11 cellular contexts compared by ENCODE assay signal in genomic region chr1:43711049-43711448, GRCh38. TPM values are rescaled to one million over a fixed set of nuclear protein-coding genes. Genes with fewer than 3 reads are reported as not detected.
DNase-seq lines count a peak whose midpoint lies in the region; ATAC-seq and TF ChIP-seq lines count a peak whose summit lies in the region.
"Had no signal": no experiment of that assay in that cellular context is flagged by ENCODE, and none has a peak within 500 bp of the region (broad histone marks: within the 10 kb centered on the region; RNA-seq: fewer than 3 reads in every experiment).

No MANE protein-coding gene starts in this region.

- peak overlapping the region; percentile 47 for H3K9ac ChIP-seq in GM23248

- no peak for TF ChIP-seq CTCF in Panc1 (IDR thresholded peaks at IDR 0.05)
- no peak for TF ChIP-seq CTCF in psoas muscle (IDR thresholded peaks at IDR 0.05)

- in situ Hi-C loops in GM23248 (cut with MboI): no loop called here
- in situ Hi-C loops in Panc1 (cut with HindIII; ENCODE audit: low pct_unique_long_range_greater_than_20kb, low sequenced_read_pairs): no loop called here

- POLR2A ChIA-PET in Panc1 (lab: Charles Lee): interaction anchor here (0.6 kb wide), 1 partner anchor 282 kb away, joined by 3 read pairs; no protein-coding TSS in a partner anchor

- peaks cover 71% of the 10 kb centered on the region for H3K79me2 ChIP-seq in GM23248 (ENCODE audit: insufficient read depth)

- intact Hi-C loops in Panc1 (cut with micrococcal nuclease; ENCODE audit: unreplicated experiment): no loop called here
- intact Hi-C loops in psoas muscle (cut with DNase I): no loop called here

- peak overlapping the region; percentile 83 for H3K4me2 ChIP-seq in GM23248 (ENCODE audit: unreplicated experiment)

- H3F3A ChIP-seq in GM23248 (ENCODE audit: insufficient read depth): peaks cover 34% of the 10 kb centered on the region

- peak overlapping the region; percentile 92 for H3K27ac ChIP-seq in GM23248
- peak overlapping the region; percentile 14; the same call in 1 of the 2 replicates for H3K27ac ChIP-seq in Panc1 (ENCODE audit: low read length)
- peak overlapping the region; percentile 31 for H3K27ac ChIP-seq in psoas muscle
- H3K27ac ChIP-seq: sigmoid colon had no signal

- H3K9me2 ChIP-seq in GM23248 (ENCODE audit: insufficient read depth): no peaks in the 10 kb centered on the region

- H4K20me1 ChIP-seq in GM23248 (ENCODE audit: insufficient read depth): no peaks in the 10 kb centered on the region

- H3K27me3 ChIP-seq in GM23248 (replicated peaks; ENCODE audit: insufficient read depth): no peaks in the 10 kb centered on the region
- H3K27me3 ChIP-seq in Panc1 (ENCODE audit: control insufficient read depth, insufficient read depth, low read length): no peaks in the 10 kb centered on the region
- no peaks in the 10 kb centered on the region for H3K27me3 ChIP-seq in psoas muscle (ENCODE audit: insufficient read depth in 3 of 3, low read length in 2 of 3)
- H3K27me3 ChIP-seq: sigmoid colon had no signal

- ATAC-seq in Panc1 (no peak), psoas muscle (no peak)
- ATAC-seq: T-helper 17 cell had no signal

- no peaks in the 10 kb centered on the region for H3K9me3 ChIP-seq in GM23248 (ENCODE audit: low read depth)
- H3K9me3 ChIP-seq in Panc1 (ENCODE audit: control insufficient read depth, insufficient read depth, low read depth, low read length): no peaks in the 10 kb centered on the region
- H3K9me3 ChIP-seq in psoas muscle: no peaks in the 10 kb centered on the region
- H3K9me3 ChIP-seq: sigmoid colon had no signal

- no TSS peak for BruUV-seq in Panc1 (replicated peaks; lab: Mats Ljungman, UMichigan)

- H3K4me1 ChIP-seq in GM23248 (ENCODE audit: insufficient read depth) (peaks cover 38% of the 10 kb centered on the region), Panc1 (ENCODE audit: control insufficient read depth, insufficient read depth, low read length) (peaks cover 23% of the 10 kb centered on the region), psoas muscle (peaks cover 46% of the 10 kb centered on the region)

- H3K4me3 ChIP-seq in GM23248: peak overlapping the region; percentile 49
- no peak overlapping the region for H3K4me3 ChIP-seq in Panc1 (ENCODE audit: low read depth in 2 of 2, low read length in 2 of 2)
- H3K4me3 ChIP-seq in psoas muscle: no peak overlapping the region
- H3K4me3 ChIP-seq: sigmoid colon had no signal

- H3K36me3 ChIP-seq in GM23248 (ENCODE audit: low read depth) (no peaks in the 10 kb centered on the region), Panc1 (ENCODE audit: control insufficient read depth, insufficient read depth, low read length) (no peaks in the 10 kb centered on the region; the same call in 1 of the 2 replicates), psoas muscle (ENCODE audit: insufficient read depth in 1 of 2, low read depth in 1 of 2) (peaks cover 0 to 18% of the 10 kb centered on the region in 2 donors)
- H3K36me3 ChIP-seq: sigmoid colon had no signal

- WGBS in GM23248 (ENCODE audit: low coverage in 1 of 2, low lambda C conversion rate in 2 of 2, missing lambda C conversion rate in 2 of 2), 2 experiments: 0 to 3% methylated on average over 2 of the region's 2 CpGs
- 84 to 87% (median 85%) methylated on average over 2 of the region's 2 CpGs for WGBS in psoas muscle, 3 donors

- DNase-seq in GM23248 (peak; percentile 94), Panc1 (ENCODE audit: low read depth, low spot score) (peak; percentile 43), dermis blood vessel endothelial cell (peak; percentile 89), psoas muscle (no peak), T-helper 9 cell (no peak), NCI-H2196 treated with DMSO at 0.1 percent for 48 hours (lab: John Stamatoyannopoulos, UW; ENCODE audit: unreplicated experiment) (no peak)
- no peak for DNase-seq in activated CD4-positive, alpha-beta T cell treated with anti-CD3 and anti-CD28 coated beads for 4 hours
- no peak for DNase-seq in activated CD8-positive, alpha-beta memory T cell treated with anti-CD3 and anti-CD28 coated beads, Interleukin-2, amount 50 U/mL, for 4 hours
- DNase-seq: NCI-H748 treated with DMSO at 0.1 percent for 48 hours, sigmoid colon, T-helper 17 cell had no signal

- CTCF ChIA-PET in Panc1 (lab: Charles Lee): no interaction called here

- H2AFZ ChIP-seq in GM23248: no peak overlapping the region

RNA-seq across cellular contexts. Expression of gene ST3GAL3, which starts 3.7 kb away (rescaled TPM):
- 13.8 and 13.9 TPM in 2 replicates for total RNA-seq in GM23248 (2014; rRNA removed; shearing (Covaris generic))
- polyA plus RNA-seq in GM23248 (2016; fragmentation: Nextera tagmentation; extraction: Ambion mirVana) (8.4 and 9.7 TPM in 2 replicates), psoas muscle (10 to 100 TPM; 22.2 to 49.0 (median 44.5) TPM)
- total RNA-seq in Panc1 (2021; ENCODE audit: unreplicated experiment) (26.0 TPM), dermis blood vessel endothelial cell (9.0 and 14.6 TPM in 2 replicates), psoas muscle (10 to 100 TPM; 34.7 to 53.2 (median 45.0) TPM)
- polyA plus RNA-seq in Panc1 (2012; ENCODE audit: insufficient read length): 17.9 TPM

Comparison
In these comparisons a context has a peak if more than half of its experiments do, and no peak if none do; other contexts are left out.
1. DNase-seq: peak in GM23248 (single experiment), Panc1 (single experiment) and dermis blood vessel endothelial cell (single experiment); none in psoas muscle (0 of 2), activated CD4-positive, alpha-beta T cell treated with anti-CD3 and anti-CD28 coated beads for 4 hours (0 of 2), activated CD8-positive, alpha-beta memory T cell treated with anti-CD3 and anti-CD28 coated beads, Interleukin-2, amount 50 U/mL, for 4 hours (single experiment), T-helper 9 cell (single experiment) and NCI-H2196 treated with DMSO at 0.1 percent for 48 hours (single experiment).
2. H3K27ac ChIP-seq: peak in every context shown above with its lines; median percentile 92 in GM23248; 31 in psoas muscle; 14 in Panc1.